In genomic region chr2:226794077-226794670, GRCh38 we compare ENCODE assay signal across 8 cellular contexts. TPM values are rescaled to one million over a fixed set of nuclear protein-coding genes. Genes with fewer than 3 reads are reported as not detected.
DNase-seq lines count a peak whose midpoint lies in the region; ATAC-seq, FAIRE-seq and TF ChIP-seq lines count a peak whose summit lies in the region.

No MANE protein-coding gene starts in this region.

- H3K4me3 Mint-ChIP-seq in natural killer cell (peak overlapping the region; percentile 7), mesothelial cell of epicardium (peak overlapping the region; percentile 91)
- H3K4me3 Mint-ChIP-seq in natural killer cell treated with Interleukin-12 subunit alpha and Interleukin-12 subunit beta and Interleukin-15 and Interleukin-18, amount 100 ng/mL, for 72 hours: no peak overlapping the region

- no peak for ATAC-seq in natural killer cell
- no peak for ATAC-seq in natural killer cell treated with Interleukin-12 subunit alpha and Interleukin-12 subunit beta and Interleukin-15 and Interleukin-18, amount 100 ng/mL, for 72 hours
- no peak for ATAC-seq in GM21526 (IDR thresholded peaks at IDR 0.05; ENCODE audit: low FRiP score, unreplicated experiment)

- WGBS in mammary epithelial cell (ENCODE audit: low coverage, missing lambda C conversion rate): 0% methylated on average over 4 of the region's 4 CpGs

- H2AFZ ChIP-seq in mammary epithelial cell (ENCODE audit: low read depth, low read length): no peak overlapping the region

- FAIRE-seq in urothelium cell line (lab: Jason Lieb, UNC): no peak

- peaks cover 46% of the 10 kb centered on the region for H3K4me1 ChIP-seq in mammary epithelial cell (ENCODE audit: insufficient read depth, low read length)

- DNase-seq in natural killer cell (no peak), mammary epithelial cell (no peak), mesothelial cell of epicardium (ENCODE audit: low spot score in 2 of 2, unreplicated experiment in 2 of 2) (no peak), NCI-H2081 (lab: John Stamatoyannopoulos, UW) (no peak), SHP77 (lab: John Stamatoyannopoulos, UW) (no peak), urothelium cell line (ENCODE audit: low spot score) (no peak)
- no peak for DNase-seq in natural killer cell treated with Interleukin-12 subunit alpha and Interleukin-12 subunit beta and Interleukin-15 and Interleukin-18, amount 100 ng/mL, for 72 hours (ENCODE audit: low spot score)

- H3K9me3 Mint-ChIP-seq in natural killer cell: no peaks in the 10 kb centered on the region
- H3K9me3 Mint-ChIP-seq in natural killer cell treated with Interleukin-12 subunit alpha and Interleukin-12 subunit beta and Interleukin-15 and Interleukin-18, amount 100 ng/mL, for 72 hours: no peaks in the 10 kb centered on the region
- no peaks in the 10 kb centered on the region for H3K9me3 Mint-ChIP-seq in mesothelial cell of epicardium

- CTCF ChIA-PET in mammary epithelial cell (lab: Charles Lee; ENCODE audit: low non-redundant PET): interaction anchor here (0.6 kb wide), 1 partner anchor 366 kb away, joined by 3 read pairs; no protein-coding TSS in a partner anchor

- peak overlapping the region; percentile 93 for H3K4me2 ChIP-seq in mammary epithelial cell (ENCODE audit: insufficient read depth, low read depth, low read length)

- H3K4me3 ChIP-seq in mammary epithelial cell (replicated peaks in 1 of 3; ENCODE audit: insufficient read depth in 1 of 3, low read depth in 2 of 3, low read length in 3 of 3): peak overlapping the region; percentile 82 to 92 (median 85)

- no peaks in the 10 kb centered on the region for H3K36me3 Mint-ChIP-seq in natural killer cell
- H3K36me3 Mint-ChIP-seq in natural killer cell treated with Interleukin-12 subunit alpha and Interleukin-12 subunit beta and Interleukin-15 and Interleukin-18, amount 100 ng/mL, for 72 hours: no peaks in the 10 kb centered on the region
- H3K36me3 Mint-ChIP-seq in mesothelial cell of epicardium: peaks cover 21% of the 10 kb centered on the region

- H3K9ac ChIP-seq in mammary epithelial cell (ENCODE audit: insufficient read depth, low read length): peak overlapping the region; percentile 91

- H4K20me1 ChIP-seq in mammary epithelial cell (ENCODE audit: insufficient read depth, low read length): peaks cover 3% of the 10 kb centered on the region

- H3K27ac Mint-ChIP-seq in natural killer cell (no peak overlapping the region), mesothelial cell of epicardium (peak overlapping the region; percentile 98)
- no peak overlapping the region for H3K27ac Mint-ChIP-seq in natural killer cell treated with Interleukin-12 subunit alpha and Interleukin-12 subunit beta and Interleukin-15 and Interleukin-18, amount 100 ng/mL, for 72 hours

- no peaks in the 10 kb centered on the region for H3K27me3 ChIP-seq in mammary epithelial cell (ENCODE audit: insufficient read depth, low read length)

- H3K9me3 ChIP-seq in mammary epithelial cell (replicated peaks; ENCODE audit: insufficient read depth, low read length): peaks cover 3% of the 10 kb centered on the region

- H3K27ac ChIP-seq in mammary epithelial cell (ENCODE audit: insufficient read depth, low read depth, low read length): peak overlapping the region; percentile 87

- H3K27me3 Mint-ChIP-seq in natural killer cell (ENCODE audit: low read depth in 2 of 2): peaks cover 21 to 37% of the 10 kb centered on the region in 2 donors
- H3K27me3 Mint-ChIP-seq in natural killer cell treated with Interleukin-12 subunit alpha and Interleukin-12 subunit beta and Interleukin-15 and Interleukin-18, amount 100 ng/mL, for 72 hours: peaks cover 10 to 14% of the 10 kb centered on the region in 2 donors
- no peaks in the 10 kb centered on the region for H3K27me3 Mint-ChIP-seq in mesothelial cell of epicardium (ENCODE audit: low read depth)

- H3K4me1 Mint-ChIP-seq in natural killer cell (peaks cover 9 to 14% of the 10 kb centered on the region in 2 donors), mesothelial cell of epicardium (peaks cover 80% of the 10 kb centered on the region)
- peaks cover 9 to 10% of the 10 kb centered on the region in 2 donors for H3K4me1 Mint-ChIP-seq in natural killer cell treated with Interleukin-12 subunit alpha and Interleukin-12 subunit beta and Interleukin-15 and Interleukin-18, amount 100 ng/mL, for 72 hours (ENCODE audit: low read depth in 2 of 2)

- BruUV-seq in mammary epithelial cell (replicated peaks; lab: Mats Ljungman, UMichigan): TSS peak; percentile 7

- in situ Hi-C loops in mammary epithelial cell (cut with MboI; ENCODE audit: low sequenced_read_pairs in 2 of 2): loop anchor here (10.0 to 25.0 kb wide), 3 partner anchors 359 to 907 kb away; no protein-coding TSS in a partner anchor

- peaks cover 99% of the 10 kb centered on the region for H3K79me2 ChIP-seq in mammary epithelial cell (ENCODE audit: insufficient read depth, low read length)

- TF ChIP-seq CTCF in natural killer cell (IDR thresholded peaks at IDR 0.05) (no peak), mammary epithelial cell (conservative IDR thresholded peaks at IDR 0.05 in 1 of 2, IDR thresholded peaks at IDR 0.05 in 1 of 2; ENCODE audit: extremely low read depth in 1 of 2, insufficient read depth in 1 of 2, low read depth in 1 of 2, low read length in 2 of 2) (no peak), mesothelial cell of epicardium (IDR thresholded peaks at IDR 0.05; ENCODE audit: unreplicated experiment) (no peak)

- H3K36me3 ChIP-seq in mammary epithelial cell (ENCODE audit: insufficient read depth, low read length): peaks cover 17% of the 10 kb centered on the region

- intact Hi-C loops in natural killer cell (cut with micrococcal nuclease): no loop called here
- intact Hi-C loops in mammary epithelial cell (cut with micrococcal nuclease): loop anchor here (1.0 to 10.0 kb wide), 4 partner anchors 39 to 769 kb away; no protein-coding TSS in a partner anchor

- dilution Hi-C loops in mammary epithelial cell (cut with HindIII; ENCODE audit: low sequenced_read_pairs): no loop called here

RNA-seq across cellular contexts. Expression of gene IRS1, which starts 5.4 kb away (rescaled TPM):
- under 1 TPM; 0.09 to 0.55 (median 0.36) TPM for total RNA-seq in natural killer cell
- under 1 TPM; 0.21 to 0.39 TPM for total RNA-seq in natural killer cell treated with Interleukin-12 subunit alpha and Interleukin-12 subunit beta and Interleukin-15 and Interleukin-18, amount 100 ng/mL, for 72 hours
- total RNA-seq in mammary epithelial cell: 10 to 100 TPM; 25.8 to 36.2 TPM
- 27.6 TPM for polyA plus RNA-seq in mammary epithelial cell
- polyA minus RNA-seq in mammary epithelial cell: 45.6 TPM
- total RNA-seq in mesothelial cell of epicardium: 57.9 to 66.2 TPM (median 64.2 TPM) in 3 replicates

RNA-seq across cellular contexts. Expression of gene RHBDD1, which starts 41.7 kb away (rescaled TPM):
- total RNA-seq in natural killer cell (10 to 100 TPM; 33.7 to 49.7 (median 47.7) TPM), mammary epithelial cell (10 to 100 TPM; 43.3 to 52.1 TPM), mesothelial cell of epicardium (33.1 to 42.2 TPM (median 40.9 TPM) in 3 replicates)
- 10 to 100 TPM; 40.1 to 43.3 TPM for total RNA-seq in natural killer cell treated with Interleukin-12 subunit alpha and Interleukin-12 subunit beta and Interleukin-15 and Interleukin-18, amount 100 ng/mL, for 72 hours
- 12.1 TPM for polyA plus RNA-seq in mammary epithelial cell
- 63.2 TPM for polyA minus RNA-seq in mammary epithelial cell

Comparison
In these comparisons a context has a peak if more than half of its experiments do, and no peak if none do; other contexts are left out.
1. RNA of gene IRS1, which starts 5.4 kb away (total RNA-seq): 57.9 to 66.2 TPM in mesothelial cell of epicardium and 25.8 to 36.2 TPM in mammary epithelial cell; 0.21 to 0.39 TPM in natural killer cell treated with Interleukin-12 subunit alpha and Interleukin-12 subunit beta and Interleukin-15 and Interleukin-18, amount 100 ng/mL, for 72 hours and 0.09 to 0.55 TPM in natural killer cell; every median in the first group is over 10 times any median in the second.